1 cellular context compared by ENCODE assay signal in the genomic region with DNA sequence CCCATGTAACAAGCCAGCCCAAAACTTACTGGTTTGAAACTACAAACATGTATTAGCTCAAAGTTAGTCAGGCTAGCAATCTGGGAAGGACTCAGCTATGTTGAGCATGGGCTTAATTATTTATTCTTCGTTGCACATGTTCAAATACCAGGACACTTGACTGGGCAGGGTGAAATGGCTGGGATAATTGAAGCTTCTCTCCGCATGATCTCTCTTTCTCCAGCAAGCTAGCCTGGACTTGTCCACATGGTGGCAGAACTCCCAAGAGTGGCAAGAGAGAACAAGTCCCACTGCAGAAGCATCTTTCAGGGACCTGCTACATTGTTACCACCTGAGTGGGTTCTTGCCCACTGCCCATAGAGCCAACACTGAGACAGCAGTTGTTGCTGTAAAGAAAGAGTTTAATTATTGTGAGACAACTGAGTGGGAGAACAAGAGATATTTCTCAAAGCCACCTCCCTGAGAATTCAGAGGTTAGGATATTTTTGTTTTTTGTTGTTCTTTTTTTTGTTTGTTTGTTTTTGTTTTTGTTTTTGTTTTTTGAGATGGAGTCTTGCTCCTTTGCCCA.
TF ChIP-seq lines count a peak whose summit lies in the region.

No MANE protein-coding gene starts in this region.

TF ChIP-seq in liver, 16 proteins besides CTCF, POLR2A, EP300 and RAD21 (continued from another document):
- TF ChIP-seq, protein P1, sequence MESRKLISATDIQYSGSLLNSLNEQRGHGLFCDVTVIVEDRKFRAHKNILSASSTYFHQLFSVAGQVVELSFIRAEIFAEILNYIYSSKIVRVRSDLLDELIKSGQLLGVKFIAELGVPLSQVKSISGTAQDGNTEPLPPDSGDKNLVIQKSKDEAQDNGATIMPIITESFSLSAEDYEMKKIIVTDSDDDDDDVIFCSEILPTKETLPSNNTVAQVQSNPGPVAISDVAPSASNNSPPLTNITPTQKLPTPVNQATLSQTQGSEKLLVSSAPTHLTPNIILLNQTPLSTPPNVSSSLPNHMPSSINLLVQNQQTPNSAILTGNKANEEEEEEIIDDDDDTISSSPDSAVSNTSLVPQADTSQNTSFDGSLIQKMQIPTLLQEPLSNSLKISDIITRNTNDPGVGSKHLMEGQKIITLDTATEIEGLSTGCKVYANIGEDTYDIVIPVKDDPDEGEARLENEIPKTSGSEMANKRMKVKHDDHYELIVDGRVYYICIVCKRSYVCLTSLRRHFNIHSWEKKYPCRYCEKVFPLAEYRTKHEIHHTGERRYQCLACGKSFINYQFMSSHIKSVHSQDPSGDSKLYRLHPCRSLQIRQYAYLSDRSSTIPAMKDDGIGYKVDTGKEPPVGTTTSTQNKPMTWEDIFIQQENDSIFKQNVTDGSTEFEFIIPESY (IDR thresholded peaks at IDR 0.05): no peak
- no peak for TF ChIP-seq GABPA (IDR thresholded peaks at IDR 0.05 in 1 of 2, conservative IDR thresholded peaks at IDR 0.05 in 1 of 2)
- TF ChIP-seq, protein P2, sequence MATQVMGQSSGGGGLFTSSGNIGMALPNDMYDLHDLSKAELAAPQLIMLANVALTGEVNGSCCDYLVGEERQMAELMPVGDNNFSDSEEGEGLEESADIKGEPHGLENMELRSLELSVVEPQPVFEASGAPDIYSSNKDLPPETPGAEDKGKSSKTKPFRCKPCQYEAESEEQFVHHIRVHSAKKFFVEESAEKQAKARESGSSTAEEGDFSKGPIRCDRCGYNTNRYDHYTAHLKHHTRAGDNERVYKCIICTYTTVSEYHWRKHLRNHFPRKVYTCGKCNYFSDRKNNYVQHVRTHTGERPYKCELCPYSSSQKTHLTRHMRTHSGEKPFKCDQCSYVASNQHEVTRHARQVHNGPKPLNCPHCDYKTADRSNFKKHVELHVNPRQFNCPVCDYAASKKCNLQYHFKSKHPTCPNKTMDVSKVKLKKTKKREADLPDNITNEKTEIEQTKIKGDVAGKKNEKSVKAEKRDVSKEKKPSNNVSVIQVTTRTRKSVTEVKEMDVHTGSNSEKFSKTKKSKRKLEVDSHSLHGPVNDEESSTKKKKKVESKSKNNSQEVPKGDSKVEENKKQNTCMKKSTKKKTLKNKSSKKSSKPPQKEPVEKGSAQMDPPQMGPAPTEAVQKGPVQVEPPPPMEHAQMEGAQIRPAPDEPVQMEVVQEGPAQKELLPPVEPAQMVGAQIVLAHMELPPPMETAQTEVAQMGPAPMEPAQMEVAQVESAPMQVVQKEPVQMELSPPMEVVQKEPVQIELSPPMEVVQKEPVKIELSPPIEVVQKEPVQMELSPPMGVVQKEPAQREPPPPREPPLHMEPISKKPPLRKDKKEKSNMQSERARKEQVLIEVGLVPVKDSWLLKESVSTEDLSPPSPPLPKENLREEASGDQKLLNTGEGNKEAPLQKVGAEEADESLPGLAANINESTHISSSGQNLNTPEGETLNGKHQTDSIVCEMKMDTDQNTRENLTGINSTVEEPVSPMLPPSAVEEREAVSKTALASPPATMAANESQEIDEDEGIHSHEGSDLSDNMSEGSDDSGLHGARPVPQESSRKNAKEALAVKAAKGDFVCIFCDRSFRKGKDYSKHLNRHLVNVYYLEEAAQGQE (IDR thresholded peaks at IDR 0.05): no peak
- no peak for TF ChIP-seq HNF4A (conservative IDR thresholded peaks at IDR 0.05)
- TF ChIP-seq RXRA (IDR thresholded peaks at IDR 0.05): no peak
- TF ChIP-seq EGR1 (IDR thresholded peaks at IDR 0.05; ENCODE audit: low read depth in 2 of 2): no peak
- TF ChIP-seq, protein P3, sequence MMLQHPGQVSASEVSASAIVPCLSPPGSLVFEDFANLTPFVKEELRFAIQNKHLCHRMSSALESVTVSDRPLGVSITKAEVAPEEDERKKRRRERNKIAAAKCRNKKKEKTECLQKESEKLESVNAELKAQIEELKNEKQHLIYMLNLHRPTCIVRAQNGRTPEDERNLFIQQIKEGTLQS (IDR thresholded peaks at IDR 0.05): no peak
- no peak for TF ChIP-seq YY1 (IDR thresholded peaks at IDR 0.05)
- TF ChIP-seq NR2F2 (IDR thresholded peaks at IDR 0.05): no peak
- TF ChIP-seq FOXA1 (IDR thresholded peaks at IDR 0.05): no peak
TF ChIP-seq in liver: peak in this region for 0.
